In genomic region chr11:74492084-74492483, GRCh38 we compare ENCODE assay signal across 8 cellular contexts. TPM values are rescaled to one million over a fixed set of nuclear protein-coding genes. Genes with fewer than 3 reads are reported as not detected.
DNase-seq lines count a peak whose midpoint lies in the region; ATAC-seq and TF ChIP-seq lines count a peak whose summit lies in the region.
"Had no signal": no experiment of that assay in that cellular context is flagged by ENCODE, and none has a peak within 500 bp of the region (broad histone marks: within the 10 kb centered on the region; RNA-seq: fewer than 3 reads in every experiment).

No MANE protein-coding gene starts in this region.

- H2BK12ac ChIP-seq in neuronal stem cell (ENCODE audit: low read length), result no peak overlapping the region

- H3K27me3 ChIP-seq in DND-41 (ENCODE audit: insufficient read depth, low read length, poor library complexity) (no peaks in the 10 kb centered on the region), neuronal stem cell (ENCODE audit: control insufficient read depth in 3 of 3, insufficient read depth in 3 of 3, low read depth in 1 of 3, low read length in 3 of 3) (no peaks in the 10 kb centered on the region)

- peaks cover 13% of the 10 kb centered on the region for H3K4me1 Mint-ChIP-seq in activated naive CD8-positive, alpha-beta T cell treated with anti-CD3 and anti-CD28 coated beads, Interleukin-2, amount 10 ng/mL, durations not matched to agents 7 days and 5 days

- no peaks in the 10 kb centered on the region for H4K20me1 ChIP-seq in DND-41 (ENCODE audit: insufficient read depth, low read length)

- ATAC-seq in DND-41 (ENCODE audit: insufficient read depth, low read depth) (no peak), GM19467 (IDR thresholded peaks at IDR 0.05; ENCODE audit: unreplicated experiment) (no peak)
- ATAC-seq in activated naive CD8-positive, alpha-beta T cell treated with anti-CD3 and anti-CD28 coated beads, Interleukin-2, amount 10 ng/mL, durations not matched to agents 7 days and 5 days (ENCODE audit: low read depth), result no peak

- H3K79me2 ChIP-seq in DND-41 (ENCODE audit: insufficient read depth, low read length), result no peaks in the 10 kb centered on the region

- peak overlapping the region; percentile 34 for H3K23ac ChIP-seq in neuronal stem cell (ENCODE audit: low read depth, low read length, poor library complexity)

- no peak overlapping the region for H3K27ac ChIP-seq in DND-41 (ENCODE audit: low read length)
- peak overlapping the region; percentile 65 for H3K27ac ChIP-seq in neuronal stem cell (replicated peaks; ENCODE audit: low read length)
- H3K27ac ChIP-seq in substantia nigra (ENCODE audit: low read depth, low read length, poor library complexity, severe bottlenecking), result no peak overlapping the region

- DNase-seq in DND-41 (no peak), LNCaP clone FGC (ENCODE audit: low read depth) (no peak), neuronal stem cell (ENCODE audit: low spot score) (no peak), substantia nigra (lab: John Stamatoyannopoulos, UW) (no peak), NCI-H345 (lab: John Stamatoyannopoulos, UW) (no peak)
- DNase-seq in activated naive CD8-positive, alpha-beta T cell treated with anti-CD3 and anti-CD28 coated beads, Interleukin-2, amount 10 ng/mL, durations not matched to agents 7 days and 5 days, result no peak
- DNase-seq: occipital lobe had no signal

- H3K18ac ChIP-seq in neuronal stem cell (ENCODE audit: low read length), result peak overlapping the region; percentile 86

- H2BK15ac ChIP-seq in neuronal stem cell (ENCODE audit: low read length), result no peak overlapping the region

- peak overlapping the region; percentile 57 for H3K27ac Mint-ChIP-seq in activated naive CD8-positive, alpha-beta T cell treated with anti-CD3 and anti-CD28 coated beads, Interleukin-2, amount 10 ng/mL, durations not matched to agents 7 days and 5 days

- H3K27me3 Mint-ChIP-seq in activated naive CD8-positive, alpha-beta T cell treated with anti-CD3 and anti-CD28 coated beads, Interleukin-2, amount 10 ng/mL, durations not matched to agents 7 days and 5 days, result no peaks in the 10 kb centered on the region

- H4K8ac ChIP-seq in neuronal stem cell (ENCODE audit: low read depth, low read length), result no peak overlapping the region

- H3K4me3 Mint-ChIP-seq in activated naive CD8-positive, alpha-beta T cell treated with anti-CD3 and anti-CD28 coated beads, Interleukin-2, amount 10 ng/mL, durations not matched to agents 7 days and 5 days, result peak overlapping the region; percentile 86

- H3K4me1 ChIP-seq in DND-41 (ENCODE audit: insufficient read depth, low read length) (peaks cover 19% of the 10 kb centered on the region), neuronal stem cell (ENCODE audit: control insufficient read depth in 2 of 2, insufficient read depth in 1 of 2, low read depth in 1 of 2, low read length in 2 of 2) (peaks cover 3 to 6% of the 10 kb centered on the region in 2 donors)

- H3K4me3 ChIP-seq in DND-41 (ENCODE audit: low read depth in 1 of 2, low read length in 2 of 2), result no peak overlapping the region
- H3K4me3 ChIP-seq in LNCaP clone FGC (ENCODE audit: low read depth, low read length), result peak overlapping the region; percentile 58
- H3K4me3 ChIP-seq in neuronal stem cell (ENCODE audit: low read length in 2 of 2), result no peak overlapping the region

- peak overlapping the region; percentile 64 for H4K91ac ChIP-seq in neuronal stem cell (ENCODE audit: low read depth, low read length, poor library complexity)

- no peak for TF ChIP-seq CTCF in DND-41 (IDR thresholded peaks at IDR 0.05; ENCODE audit: borderline replicate concordance, extremely low read depth, low read length, poor library complexity, severe bottlenecking)
- no peak for TF ChIP-seq CTCF in LNCaP clone FGC (IDR thresholded peaks at IDR 0.05; ENCODE audit: control insufficient read depth, extremely low read depth, insufficient read depth)

- no peaks in the 10 kb centered on the region for H3K79me1 ChIP-seq in neuronal stem cell (ENCODE audit: low read depth, low read length)

- POLR2A ChIA-PET in activated naive CD8-positive, alpha-beta T cell treated with anti-CD3 and anti-CD28 coated beads, Interleukin-2, amount 10 ng/mL, durations not matched to agents 7 days and 5 days (lab: Charles Lee), result interaction anchor here (0.6 to 2.0 kb wide), 2 partner anchors 94 to 282 kb away, joined by 3 to 22 read pairs; partner anchors contain the start of gene PGM2L1

- H3K36me3 ChIP-seq in DND-41 (ENCODE audit: insufficient read depth, low read length) (no peaks in the 10 kb centered on the region; the same call in 1 of the 2 replicates), neuronal stem cell (replicated peaks in 1 of 2; ENCODE audit: control insufficient read depth in 2 of 2, insufficient read depth in 2 of 2, low read length in 2 of 2) (no peaks in the 10 kb centered on the region)

- H2BK120ac ChIP-seq in neuronal stem cell (ENCODE audit: low read depth, low read length), result no peak overlapping the region

- WGBS in neuronal stem cell (ENCODE audit: extremely low coverage in 2 of 2, insufficient read length in 2 of 2, insufficient replicate concordance in 1 of 2), 2 donors, result no CpG with 5 or more reads among the region's 11 CpGs

- H2AFZ ChIP-seq in DND-41 (ENCODE audit: low read depth, low read length) (0 out of 2 replicates have a peak overlapping the region, but pooled peaks have one; percentile 26), neuronal stem cell (ENCODE audit: low read length) (no peak overlapping the region)

- no peak overlapping the region for H3K14ac ChIP-seq in neuronal stem cell (ENCODE audit: low read length)

- peak overlapping the region; percentile 46 for H3K4ac ChIP-seq in neuronal stem cell (ENCODE audit: low read length)

- no peaks in the 10 kb centered on the region for H3K9me3 Mint-ChIP-seq in activated naive CD8-positive, alpha-beta T cell treated with anti-CD3 and anti-CD28 coated beads, Interleukin-2, amount 10 ng/mL, durations not matched to agents 7 days and 5 days

- peak overlapping the region; percentile 94 for H2BK5ac ChIP-seq in neuronal stem cell (ENCODE audit: low read length)

- H3K4me2 ChIP-seq in DND-41 (ENCODE audit: insufficient read depth, low read length), result peak overlapping the region; percentile 74
- no peak overlapping the region for H3K4me2 ChIP-seq in neuronal stem cell (ENCODE audit: insufficient read depth, low read length, poor library complexity, severe bottlenecking)

- no peaks in the 10 kb centered on the region for H3K9me3 ChIP-seq in DND-41 (ENCODE audit: insufficient read depth, low read length, severe bottlenecking)
- H3K9me3 ChIP-seq in neuronal stem cell (replicated peaks in 1 of 2; ENCODE audit: control insufficient read depth in 2 of 2, insufficient read depth in 1 of 2, low read depth in 1 of 2, low read length in 2 of 2), result peaks cover 0 to 2% of the 10 kb centered on the region in 2 donors

- peak overlapping the region; percentile 95 for H2AK5ac ChIP-seq in neuronal stem cell (ENCODE audit: low read depth, low read length)

- no peak overlapping the region; the same call in 1 of the 2 replicates for H3K9ac ChIP-seq in DND-41 (ENCODE audit: low read depth, low read length)
- H3K9ac ChIP-seq in neuronal stem cell (ENCODE audit: low read depth, low read length, poor library complexity), result no peak overlapping the region

- H3K36me3 Mint-ChIP-seq in activated naive CD8-positive, alpha-beta T cell treated with anti-CD3 and anti-CD28 coated beads, Interleukin-2, amount 10 ng/mL, durations not matched to agents 7 days and 5 days, result peaks cover 1% of the 10 kb centered on the region

RNA-seq across cellular contexts. Expression of gene LIPT2, which starts 1.4 kb away (rescaled TPM):
- 1 to 10 TPM; 3.1 to 6.7 TPM for total RNA-seq in activated naive CD8-positive, alpha-beta T cell treated with anti-CD3 and anti-CD28 coated beads, Interleukin-2, amount 10 ng/mL, durations not matched to agents 7 days and 5 days
- 8.9 TPM for polyA plus RNA-seq in neuronal stem cell (2013, experiment 1 of 2)
- 8.4 TPM for polyA plus RNA-seq in neuronal stem cell (2013, experiment 2 of 2)

RNA-seq across cellular contexts. Expression of gene KCNE3, which starts 24.7 kb away (rescaled TPM):
- total RNA-seq in activated naive CD8-positive, alpha-beta T cell treated with anti-CD3 and anti-CD28 coated beads, Interleukin-2, amount 10 ng/mL, durations not matched to agents 7 days and 5 days, result under 1 TPM; 0.19 to 0.23 TPM
- polyA plus RNA-seq in neuronal stem cell (2013, experiment 1 of 2), result 1.2 TPM
- 1.1 TPM for polyA plus RNA-seq in neuronal stem cell (2013, experiment 2 of 2)
